In genomic region chr15:77282333-77282732, GRCh38 we compare ENCODE assay signal across 14 cellular contexts.
DNase-seq lines count a peak whose midpoint lies in the region; ATAC-seq, FAIRE-seq and TF ChIP-seq lines count a peak whose summit lies in the region.
"Had no signal": no experiment of that assay in that cellular context is flagged by ENCODE, and none has a peak within 500 bp of the region (broad histone marks: within the 10 kb centered on the region; RNA-seq: fewer than 3 reads in every experiment).

No MANE protein-coding gene starts in this region.

- peaks cover 23% of the 10 kb centered on the region for H3K36me3 Mint-ChIP-seq in nephron (ENCODE audit: low read depth)
- H3K36me3 Mint-ChIP-seq: natural killer cell treated with Interleukin-12 subunit alpha and Interleukin-12 subunit beta and Interleukin-15 and Interleukin-18, amount 100 ng/mL, for 72 hours had no signal

- no peak for FAIRE-seq in urothelium cell line (lab: Jason Lieb, UNC)
- FAIRE-seq: GM12891 had no signal

- H3K9me3 Mint-ChIP-seq in nephron, result no peaks in the 10 kb centered on the region
- H3K9me3 Mint-ChIP-seq: natural killer cell treated with Interleukin-12 subunit alpha and Interleukin-12 subunit beta and Interleukin-15 and Interleukin-18, amount 100 ng/mL, for 72 hours had no signal

- no peak overlapping the region for H3K4me3 Mint-ChIP-seq in nephron
- H3K4me3 Mint-ChIP-seq: natural killer cell treated with Interleukin-12 subunit alpha and Interleukin-12 subunit beta and Interleukin-15 and Interleukin-18, amount 100 ng/mL, for 72 hours had no signal

- ATAC-seq in GM21390 (IDR thresholded peaks at IDR 0.05; ENCODE audit: unreplicated experiment) (no peak), HG03460 (IDR thresholded peaks at IDR 0.05; ENCODE audit: unreplicated experiment) (no peak)
- no peak for ATAC-seq in stimulated activated naive CD8-positive, alpha-beta T cell treated with anti-CD3 and anti-CD28 coated beads, Interleukin-15, Interleukin-2, amounts not matched to agents 100 U/mL and 50 U/mL, for 24 hours
- ATAC-seq: natural killer cell treated with Interleukin-12 subunit alpha and Interleukin-12 subunit beta and Interleukin-15 and Interleukin-18, amount 100 ng/mL, for 72 hours had no signal

- DNase-seq in AG09309 (ENCODE audit: low read depth) (peak; percentile 91), NCI-H226 (peak; percentile 37), fibroblast of pulmonary artery (ENCODE audit: low read depth) (peak; percentile 62), urothelium cell line (ENCODE audit: low spot score) (no peak)
- DNase-seq in stimulated activated naive CD8-positive, alpha-beta T cell treated with anti-CD3 and anti-CD28 coated beads, Interleukin-15, Interleukin-2, amounts not matched to agents 100 U/mL and 50 U/mL, for 24 hours, result no peak
- DNase-seq: activated CD8-positive, alpha-beta memory T cell treated with anti-CD3 and anti-CD28 coated beads, Interleukin-2, amount 50 U/mL, for 4 hours; hippocampal formation; NCI-H526; T-helper 2 cell had no signal

- H3K27ac Mint-ChIP-seq in nephron, result peak overlapping the region; percentile 35 to 69 (median 47)
- H3K27ac Mint-ChIP-seq: natural killer cell treated with Interleukin-12 subunit alpha and Interleukin-12 subunit beta and Interleukin-15 and Interleukin-18, amount 100 ng/mL, for 72 hours had no signal

- H3K27me3 Mint-ChIP-seq in nephron (ENCODE audit: low read depth), result no peaks in the 10 kb centered on the region
- H3K27me3 Mint-ChIP-seq: natural killer cell treated with Interleukin-12 subunit alpha and Interleukin-12 subunit beta and Interleukin-15 and Interleukin-18, amount 100 ng/mL, for 72 hours had no signal

- peaks cover 13% of the 10 kb centered on the region for H3K4me1 Mint-ChIP-seq in nephron

- no peak overlapping the region for H3K4me3 ChIP-seq in AG09309 (ENCODE audit: control insufficient read depth, low read depth, low read length)
- no peak overlapping the region for H3K4me3 ChIP-seq in fibroblast of pulmonary artery (replicated peaks; ENCODE audit: low read depth, low read length)

- TF ChIP-seq CTCF in AG09309 (IDR thresholded peaks at IDR 0.05; ENCODE audit: control insufficient read depth, insufficient read depth, low read depth, low read length, missing control alignments) (no peak), fibroblast of pulmonary artery (IDR thresholded peaks at IDR 0.05; ENCODE audit: low read length, missing control alignments) (no peak), nephron (IDR thresholded peaks at IDR 0.05; ENCODE audit: unreplicated experiment in 3 of 3) (no peak)

Comparison
In these comparisons a context has a peak if more than half of its experiments do, and no peak if none do; other contexts are left out.
1. DNase-seq: peak in AG09309 (single experiment), NCI-H226 (single experiment) and fibroblast of pulmonary artery (single experiment); none in stimulated activated naive CD8-positive, alpha-beta T cell treated with anti-CD3 and anti-CD28 coated beads, Interleukin-15, Interleukin-2, amounts not matched to agents 100 U/mL and 50 U/mL, for 24 hours (single experiment) and urothelium cell line (single experiment).